ENCODE assay signal across 28 cellular contexts in the genomic region with DNA sequence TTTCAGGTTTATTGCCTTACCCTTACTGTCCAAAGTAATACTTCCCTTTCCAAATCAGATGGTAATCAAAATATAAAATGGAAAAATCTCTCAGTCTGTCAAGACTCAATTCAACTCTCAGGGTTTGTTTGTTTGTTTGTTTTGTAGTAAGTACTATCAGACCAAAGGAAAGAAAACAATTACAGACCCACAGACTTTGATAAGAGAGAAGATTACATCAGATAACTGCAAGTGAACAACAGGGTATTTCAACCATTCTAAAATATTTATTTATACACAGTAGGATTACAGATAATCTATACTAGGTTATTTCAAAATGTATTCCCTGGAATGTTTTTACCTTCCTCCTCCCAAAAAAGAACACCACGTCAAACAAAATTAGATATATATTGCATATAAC.
"Had no signal": no experiment of that assay in that cellular context is flagged by ENCODE, and none has a peak within 500 bp of the region (broad histone marks: within the 10 kb centered on the region; RNA-seq: fewer than 3 reads in every experiment).

No MANE protein-coding gene starts in this region.

- FAIRE-seq: urothelium cell line had no signal

- ATAC-seq: stimulated activated effector memory CD8-positive, alpha-beta T cell treated with anti-CD3 and anti-CD28 coated beads, Interleukin-12 subunit alpha, Interleukin-12 subunit beta, amount 100 ng/mL, for 72 hours; stimulated activated memory B cell treated with anti-CD40 and anti-IgM and Interleukin-4, amounts not matched to agents 10 μg/mL and 1 μg/mL and 100 μg/mL, for 72 hours; stimulated activated naive B cell treated with anti-CD40 and anti-IgM and Interleukin-4, amounts not matched to agents 10 μg/mL and 1 μg/mL and 100 μg/mL, for 72 hours; stimulated activated naive CD8-positive, alpha-beta T cell treated with anti-CD3 and anti-CD28 coated beads, Interleukin-15, amount 100 ng/mL, for 72 hours; stimulated activated naive CD8-positive, alpha-beta T cell treated with anti-CD3 and anti-CD28 coated beads, Interleukin-15, Interleukin-2, amounts not matched to agents 100 U/mL and 50 U/mL, for 24 hours; upper lobe of right lung had no signal

- H3K27ac Mint-ChIP-seq: stimulated activated effector memory CD8-positive, alpha-beta T cell treated with anti-CD3 and anti-CD28 coated beads, Interleukin-12 subunit alpha, Interleukin-12 subunit beta, amount 100 ng/mL, for 72 hours; stimulated activated memory B cell treated with anti-CD40 and anti-IgM and Interleukin-4, amounts not matched to agents 10 μg/mL and 1 μg/mL and 100 μg/mL, for 72 hours; stimulated activated naive B cell treated with anti-CD40 and anti-IgM and Interleukin-4, amounts not matched to agents 10 μg/mL and 1 μg/mL and 100 μg/mL, for 72 hours; stimulated activated naive CD8-positive, alpha-beta T cell treated with anti-CD3 and anti-CD28 coated beads, Interleukin-15, amount 100 ng/mL, for 72 hours; stimulated activated naive CD8-positive, alpha-beta T cell treated with anti-CD3 and anti-CD28 coated beads, Interleukin-15, Interleukin-2, amounts not matched to agents 100 ng/mL and 50 ng/mL, for 24 hours; type B pancreatic cell had no signal

- H3K4me1 ChIP-seq: testis, tibial nerve, upper lobe of right lung, vagina had no signal

- H3K4me1 Mint-ChIP-seq: stimulated activated effector memory CD8-positive, alpha-beta T cell treated with anti-CD3 and anti-CD28 coated beads, Interleukin-12 subunit alpha, Interleukin-12 subunit beta, amount 100 ng/mL, for 72 hours; stimulated activated memory B cell treated with anti-CD40 and anti-IgM and Interleukin-4, amounts not matched to agents 10 μg/mL and 1 μg/mL and 100 μg/mL, for 72 hours; stimulated activated naive B cell treated with anti-CD40 and anti-IgM and Interleukin-4, amounts not matched to agents 10 μg/mL and 1 μg/mL and 100 μg/mL, for 72 hours; stimulated activated naive CD8-positive, alpha-beta T cell treated with anti-CD3 and anti-CD28 coated beads, Interleukin-15, amount 100 ng/mL, for 72 hours had no signal

- H3K9me3 Mint-ChIP-seq: stimulated activated effector memory CD8-positive, alpha-beta T cell treated with anti-CD3 and anti-CD28 coated beads, Interleukin-12 subunit alpha, Interleukin-12 subunit beta, amount 100 ng/mL, for 72 hours; stimulated activated memory B cell treated with anti-CD40 and anti-IgM and Interleukin-4, amounts not matched to agents 10 μg/mL and 1 μg/mL and 100 μg/mL, for 72 hours; stimulated activated naive B cell treated with anti-CD40 and anti-IgM and Interleukin-4, amounts not matched to agents 10 μg/mL and 1 μg/mL and 100 μg/mL, for 72 hours; stimulated activated naive CD8-positive, alpha-beta T cell treated with anti-CD3 and anti-CD28 coated beads, Interleukin-15, amount 100 ng/mL, for 72 hours; stimulated activated naive CD8-positive, alpha-beta T cell treated with anti-CD3 and anti-CD28 coated beads, Interleukin-15, Interleukin-2, amounts not matched to agents 100 ng/mL and 50 ng/mL, for 24 hours; type B pancreatic cell had no signal

- H3K27me3 Mint-ChIP-seq: stimulated activated memory B cell treated with anti-CD40 and anti-IgM and Interleukin-4, amounts not matched to agents 10 μg/mL and 1 μg/mL and 100 μg/mL, for 72 hours; stimulated activated naive B cell treated with anti-CD40 and anti-IgM and Interleukin-4, amounts not matched to agents 10 μg/mL and 1 μg/mL and 100 μg/mL, for 72 hours; stimulated activated naive CD8-positive, alpha-beta T cell treated with anti-CD3 and anti-CD28 coated beads, Interleukin-15, amount 100 ng/mL, for 72 hours; stimulated activated naive CD8-positive, alpha-beta T cell treated with anti-CD3 and anti-CD28 coated beads, Interleukin-15, Interleukin-2, amounts not matched to agents 100 ng/mL and 50 ng/mL, for 24 hours; type B pancreatic cell had no signal

- H3K27me3 ChIP-seq: stomach, suprapubic skin, testis, thyroid gland, tibial artery, tibial nerve, transverse colon, upper lobe of left lung, upper lobe of right lung, uterus, vagina had no signal

- H3K27ac ChIP-seq: stomach, suprapubic skin, testis, thoracic aorta, thyroid gland, tibial artery, tibial nerve, transverse colon, upper lobe of left lung, upper lobe of right lung, uterus, vagina had no signal

- H3K9me3 ChIP-seq: stomach, suprapubic skin, testis, thoracic aorta, thyroid gland, tibial artery, tibial nerve, transverse colon, upper lobe of left lung, upper lobe of right lung, uterus, vagina had no signal

- H3K4me3 ChIP-seq: stomach, suprapubic skin, testis, thoracic aorta, thyroid gland, tibial artery, tibial nerve, transverse colon, upper lobe of left lung, upper lobe of right lung, uterus, vagina had no signal

- H3K4me3 Mint-ChIP-seq: stimulated activated effector memory CD8-positive, alpha-beta T cell treated with anti-CD3 and anti-CD28 coated beads, Interleukin-12 subunit alpha, Interleukin-12 subunit beta, amount 100 ng/mL, for 72 hours; stimulated activated memory B cell treated with anti-CD40 and anti-IgM and Interleukin-4, amounts not matched to agents 10 μg/mL and 1 μg/mL and 100 μg/mL, for 72 hours; stimulated activated naive B cell treated with anti-CD40 and anti-IgM and Interleukin-4, amounts not matched to agents 10 μg/mL and 1 μg/mL and 100 μg/mL, for 72 hours; stimulated activated naive CD8-positive, alpha-beta T cell treated with anti-CD3 and anti-CD28 coated beads, Interleukin-15, amount 100 ng/mL, for 72 hours; stimulated activated naive CD8-positive, alpha-beta T cell treated with anti-CD3 and anti-CD28 coated beads, Interleukin-15, Interleukin-2, amounts not matched to agents 100 ng/mL and 50 ng/mL, for 24 hours; type B pancreatic cell had no signal

- DNase-seq: stimulated activated CD4-positive, alpha-beta T cell treated with anti-CD3 and anti-CD28 coated beads, Interleukin-2, amount 100 ng/mL, for 48 hours; stimulated activated CD4-positive, alpha-beta T cell treated with anti-CD3 and anti-CD28 coated beads, Interleukin-4, amount 100 ng/mL, for 1 hour; stimulated activated CD4-positive, alpha-beta T cell treated with anti-CD3 and anti-CD28 coated beads, Interleukin-4, amount 100 ng/mL, for 24 hours; stimulated activated CD4-positive, alpha-beta T cell treated with anti-CD3 and anti-CD28 coated beads, Interleukin-4, amount 100 ng/mL, for 4 hours; stimulated activated CD8-positive, alpha-beta memory T cell treated with anti-CD3 and anti-CD28 coated beads, Interleukin-4, amount 100 ng/mL, for 48 hours; stimulated activated naive B cell treated with anti-CD40 and anti-IgM and Interleukin-4, amounts not matched to agents 10 μg/mL and 1 μg/mL and 100 μg/mL, for 72 hours; stimulated activated naive CD4-positive, alpha-beta T cell; stimulated activated naive CD4-positive, alpha-beta T cell treated with Interleukin-2 at 50 U/mL for 16 hours; stimulated activated naive CD8-positive, alpha-beta T cell treated with anti-CD3 and anti-CD28 coated beads, Interleukin-15, amount 100 ng/mL, for 72 hours; stimulated activated naive CD8-positive, alpha-beta T cell treated with anti-CD3 and anti-CD28 coated beads, Interleukin-15, Interleukin-2, amounts not matched to agents 100 U/mL and 50 U/mL, for 24 hours; stomach; substantia nigra; testis; thyroid gland; tibial artery; transverse colon; upper lobe of left lung; upper lobe of right lung; uterus had no signal

- H3K36me3 ChIP-seq: thoracic aorta, tibial artery, uterus, vagina had no signal
